In genomic region chr20:38663660-38664059, GRCh38 we compare ENCODE assay signal across 37 cellular contexts.
"Had no signal": no experiment of that assay in that cellular context is flagged by ENCODE, and none has a peak within 500 bp of the region (broad histone marks: within the 10 kb centered on the region; RNA-seq: fewer than 3 reads in every experiment).

No MANE protein-coding gene starts in this region.

- H3K4me3 Mint-ChIP-seq: activated B cell treated with CpG ODN at 0.5 μM for 24 hours; activated CD4-positive, alpha-beta memory T cell treated with anti-CD3 and anti-CD28 coated beads, Interleukin-2, amount 10 ng/mL, durations not matched to agents 7 days and 5 days; activated CD4-positive, alpha-beta T cell treated with anti-CD3 and anti-CD28 coated beads, Interleukin-2, amount 10 ng/mL, durations not matched to agents 24 days and 14 days; activated CD8-positive, alpha-beta memory T cell treated with anti-CD3 and anti-CD28 coated beads, Interleukin-2, amount 10 ng/mL, durations not matched to agents 7 days and 5 days; activated CD8-positive, alpha-beta T cell treated with anti-CD3 and anti-CD28 coated beads, Interleukin-2, amount 10 ng/mL, durations not matched to agents 7 days and 5 days; activated naive CD4-positive, alpha-beta T cell treated with anti-CD3 and anti-CD28 coated beads, Interleukin-2, amount 10 ng/mL, durations not matched to agents 7 days and 5 days; activated naive CD4-positive, alpha-beta T cell treated with anti-CD3 and anti-CD28 coated beads, Interleukin-2, amount 50 U/mL, for 24 hours; activated naive CD8-positive, alpha-beta T cell; activated naive CD8-positive, alpha-beta T cell treated with anti-CD3 and anti-CD28 coated beads, Interleukin-2, amount 10 ng/mL, durations not matched to agents 7 days and 5 days; activated naive CD8-positive, alpha-beta T cell treated with anti-CD3 and anti-CD28 coated beads, Interleukin-2, amount 50 U/mL, for 24 hours; activated T-cell treated with anti-CD3 and anti-CD28 coated beads, Interleukin-2, amount 50 U/mL, for 24 hours; central memory CD8-positive, alpha-beta T cell; T-cell; T-helper 2 cell treated with Interferon-gamma antibody and Interleukin-4, amounts not matched to agents 5 μg/mL and 100 μg/mL, for 36 hours had no signal

- H3K9me3 ChIP-seq: ascending aorta had no signal

- H3K36me3 Mint-ChIP-seq: activated CD8-positive, alpha-beta memory T cell treated with anti-CD3 and anti-CD28 coated beads, Interleukin-2, amount 10 ng/mL, durations not matched to agents 7 days and 5 days; activated naive CD4-positive, alpha-beta T cell treated with anti-CD3 and anti-CD28 coated beads, Interleukin-2, amount 10 ng/mL, durations not matched to agents 7 days and 5 days; activated naive CD4-positive, alpha-beta T cell treated with anti-CD3 and anti-CD28 coated beads, Interleukin-2, amount 50 U/mL, for 24 hours; activated naive CD8-positive, alpha-beta T cell; activated naive CD8-positive, alpha-beta T cell treated with anti-CD3 and anti-CD28 coated beads, Interleukin-2, amount 10 ng/mL, durations not matched to agents 7 days and 5 days; brain; T-cell had no signal

- DNase-seq: activated B cell treated with CpG ODN at 0.5 μM for 24 hours; activated CD4-positive, alpha-beta memory T cell treated with anti-CD3 and anti-CD28 coated beads, Interleukin-2, amount 10 ng/mL, durations not matched to agents 7 days and 5 days; activated CD4-positive, alpha-beta T cell treated with anti-CD3 and anti-CD28 coated beads for 4 hours; activated CD4-positive, alpha-beta T cell treated with anti-CD3 and anti-CD28 coated beads, Interleukin-2, amount 10 ng/mL, durations not matched to agents 24 days and 14 days; activated CD4-positive, alpha-beta T cell treated with anti-CD3 and anti-CD28 coated beads, Interleukin-2, amount 50 U/mL, for 1 hour; activated CD4-positive, alpha-beta T cell treated with anti-CD3 and anti-CD28 coated beads, Interleukin-2, amount 50 U/mL, for 48 hours; activated CD4-positive, CD25-positive, alpha-beta regulatory T cell treated with anti-CD3 and anti-CD28 coated beads, Interleukin-2, amount 50 U/mL, for 72 hours; activated CD8-positive, alpha-beta memory T cell treated with anti-CD3 and anti-CD28 coated beads for 24 hours; activated CD8-positive, alpha-beta memory T cell treated with anti-CD3 and anti-CD28 coated beads, Interleukin-2, amount 10 ng/mL, durations not matched to agents 7 days and 5 days; activated CD8-positive, alpha-beta memory T cell treated with anti-CD3 and anti-CD28 coated beads, Interleukin-2, amount 50 U/mL, for 48 hours; activated CD8-positive, alpha-beta T cell treated with anti-CD3 and anti-CD28 coated beads, Interleukin-2, amount 10 ng/mL, durations not matched to agents 7 days and 5 days; activated effector memory CD4-positive, alpha-beta T cell treated with Interleukin-2 at 50 U/mL for 16 hours; activated gamma-delta T cell; activated naive CD4-positive, alpha-beta T cell treated with anti-CD3 and anti-CD28 coated beads, Interleukin-2, amount 10 ng/mL, durations not matched to agents 7 days and 5 days; activated naive CD4-positive, alpha-beta T cell treated with Interleukin-2 at 50 U/mL for 16 hours; activated naive CD8-positive, alpha-beta T cell treated with anti-CD3 and anti-CD28 coated beads, Interleukin-2, amount 10 ng/mL, durations not matched to agents 7 days and 5 days; activated naive CD8-positive, alpha-beta T cell treated with anti-CD3 and anti-CD28 coated beads, Interleukin-2, amount 50 U/mL, for 24 hours; activated T-cell treated with anti-CD3 and anti-CD28 coated beads, Interleukin-2, amount 50 U/mL, for 24 hours; activated T-cell treated with anti-CD3 and anti-CD28 coated beads, Interleukin-2, amount 50 U/mL, for 48 hours; amygdala; anterior cingulate cortex; caudate nucleus; cerebellar nuclear complex; T-cell; T-helper 2 cell; T-helper 9 cell had no signal

- FAIRE-seq: bronchial epithelial cell, TTC549 had no signal

- H3K9me3 Mint-ChIP-seq: activated B cell treated with CpG ODN at 0.5 μM for 24 hours; activated CD4-positive, alpha-beta memory T cell treated with anti-CD3 and anti-CD28 coated beads, Interleukin-2, amount 10 ng/mL, durations not matched to agents 7 days and 5 days; activated CD4-positive, alpha-beta T cell treated with anti-CD3 and anti-CD28 coated beads, Interleukin-2, amount 10 ng/mL, durations not matched to agents 24 days and 14 days; activated naive CD4-positive, alpha-beta T cell treated with anti-CD3 and anti-CD28 coated beads, Interleukin-2, amount 10 ng/mL, durations not matched to agents 7 days and 5 days; activated naive CD4-positive, alpha-beta T cell treated with anti-CD3 and anti-CD28 coated beads, Interleukin-2, amount 50 U/mL, for 24 hours; activated naive CD8-positive, alpha-beta T cell treated with anti-CD3 and anti-CD28 coated beads, Interleukin-2, amount 10 ng/mL, durations not matched to agents 7 days and 5 days; activated naive CD8-positive, alpha-beta T cell treated with anti-CD3 and anti-CD28 coated beads, Interleukin-2, amount 50 U/mL, for 24 hours; activated T-cell treated with anti-CD3 and anti-CD28 coated beads, Interleukin-2, amount 50 U/mL, for 24 hours; activated T-helper 2 cell treated with anti-CD3 and anti-CD28 coated beads, Interferon-gamma antibody, Interleukin-2, Interleukin-4, amounts not matched to agents 10 μg/mL and 5 μg/mL and 100 μg/mL, durations not matched to agents 14 hours and 24 hours and 36 hours; central memory CD8-positive, alpha-beta T cell; T-cell; T-helper 2 cell treated with Interferon-gamma antibody and Interleukin-4, amounts not matched to agents 5 μg/mL and 100 μg/mL, for 36 hours had no signal

- H3K36me3 ChIP-seq: ascending aorta, cardiac muscle cell had no signal

- H3K27me3 ChIP-seq: ascending aorta, cardiac muscle cell had no signal

- H3K27ac Mint-ChIP-seq: activated B cell treated with CpG ODN at 0.5 μM for 24 hours; activated CD4-positive, alpha-beta memory T cell treated with anti-CD3 and anti-CD28 coated beads, Interleukin-2, amount 10 ng/mL, durations not matched to agents 7 days and 5 days; activated CD4-positive, alpha-beta T cell treated with anti-CD3 and anti-CD28 coated beads, Interleukin-2, amount 10 ng/mL, durations not matched to agents 24 days and 14 days; activated CD8-positive, alpha-beta memory T cell treated with anti-CD3 and anti-CD28 coated beads, Interleukin-2, amount 10 ng/mL, durations not matched to agents 7 days and 5 days; activated CD8-positive, alpha-beta T cell treated with anti-CD3 and anti-CD28 coated beads, Interleukin-2, amount 10 ng/mL, durations not matched to agents 7 days and 5 days; activated naive CD4-positive, alpha-beta T cell treated with anti-CD3 and anti-CD28 coated beads, Interleukin-2, amount 10 ng/mL, durations not matched to agents 7 days and 5 days; activated naive CD4-positive, alpha-beta T cell treated with anti-CD3 and anti-CD28 coated beads, Interleukin-2, amount 50 U/mL, for 24 hours; activated naive CD8-positive, alpha-beta T cell; activated naive CD8-positive, alpha-beta T cell treated with anti-CD3 and anti-CD28 coated beads, Interleukin-2, amount 10 ng/mL, durations not matched to agents 7 days and 5 days; activated naive CD8-positive, alpha-beta T cell treated with anti-CD3 and anti-CD28 coated beads, Interleukin-2, amount 50 U/mL, for 24 hours; activated T-cell treated with anti-CD3 and anti-CD28 coated beads, Interleukin-2, amount 50 U/mL, for 24 hours; activated T-helper 2 cell treated with anti-CD3 and anti-CD28 coated beads, Interferon-gamma antibody, Interleukin-2, Interleukin-4, amounts not matched to agents 10 μg/mL and 5 μg/mL and 100 μg/mL, durations not matched to agents 14 hours and 24 hours and 36 hours; T-cell; T-helper 2 cell treated with Interferon-gamma antibody and Interleukin-4, amounts not matched to agents 5 μg/mL and 100 μg/mL, for 36 hours had no signal

- ATAC-seq: activated CD8-positive, alpha-beta memory T cell treated with anti-CD3 and anti-CD28 coated beads, Interleukin-2, amount 10 ng/mL, durations not matched to agents 7 days and 5 days; activated CD8-positive, alpha-beta T cell treated with anti-CD3 and anti-CD28 coated beads, Interleukin-2, amount 10 ng/mL, durations not matched to agents 7 days and 5 days; activated naive CD8-positive, alpha-beta T cell treated with anti-CD3 and anti-CD28 coated beads, Interleukin-2, amount 50 U/mL, for 24 hours; T-cell had no signal

- H3K27ac ChIP-seq: ascending aorta, cardiac muscle cell, VCaP had no signal

- H3K4me1 Mint-ChIP-seq: activated B cell treated with CpG ODN at 0.5 μM for 24 hours; activated CD4-positive, alpha-beta memory T cell treated with anti-CD3 and anti-CD28 coated beads, Interleukin-2, amount 10 ng/mL, durations not matched to agents 7 days and 5 days; activated CD4-positive, alpha-beta T cell treated with anti-CD3 and anti-CD28 coated beads, Interleukin-2, amount 10 ng/mL, durations not matched to agents 24 days and 14 days; activated CD8-positive, alpha-beta memory T cell treated with anti-CD3 and anti-CD28 coated beads, Interleukin-2, amount 10 ng/mL, durations not matched to agents 7 days and 5 days; activated naive CD4-positive, alpha-beta T cell treated with anti-CD3 and anti-CD28 coated beads, Interleukin-2, amount 10 ng/mL, durations not matched to agents 7 days and 5 days; activated naive CD4-positive, alpha-beta T cell treated with anti-CD3 and anti-CD28 coated beads, Interleukin-2, amount 50 U/mL, for 24 hours; activated naive CD8-positive, alpha-beta T cell treated with anti-CD3 and anti-CD28 coated beads, Interleukin-2, amount 10 ng/mL, durations not matched to agents 7 days and 5 days; T-cell had no signal

- H3K4me3 ChIP-seq: ascending aorta, cardiac muscle cell had no signal

- H3K4me1 ChIP-seq: ascending aorta had no signal
